In genomic region chr4:105179539-105180401, GRCh38 we compare ENCODE assay signal across 13 cellular contexts. TPM values are rescaled to one million over a fixed set of nuclear protein-coding genes. Genes with fewer than 3 reads are reported as not detected.
DNase-seq lines count a peak whose midpoint lies in the region; ATAC-seq, FAIRE-seq and TF ChIP-seq lines count a peak whose summit lies in the region.
"Had no signal": no experiment of that assay in that cellular context is flagged by ENCODE, and none has a peak within 500 bp of the region (broad histone marks: within the 10 kb centered on the region; RNA-seq: fewer than 3 reads in every experiment).

No MANE protein-coding gene starts in this region.

- no peaks in the 10 kb centered on the region for H3K23me2 ChIP-seq in H9 (ENCODE audit: insufficient read length, low read depth, low read length, poor library complexity, severe bottlenecking)

- H3K4ac ChIP-seq in H9 (ENCODE audit: low read depth, low read length), result no peak overlapping the region

- no peaks in the 10 kb centered on the region for H3K27me3 Mint-ChIP-seq in H9 (ENCODE audit: low read depth)

- TF ChIP-seq POLR2A in GM12891 (IDR thresholded peaks at IDR 0.05; ENCODE audit: low read depth, low read length), result 0 out of 2 replicates have a peak, but pooled peaks have one; percentile 21
- TF ChIP-seq POLR2A in K562 (conservative IDR thresholded peaks at IDR 0.05), result no peak

- H3K23ac ChIP-seq in H9 (ENCODE audit: insufficient read length, low read depth, low read length), result no peak overlapping the region

- TF ChIP-seq EP300 in K562 (IDR thresholded peaks at IDR 0.05; ENCODE audit: low read length), result no peak

- H2BK15ac ChIP-seq in H9 (ENCODE audit: low read depth, low read length), result no peak overlapping the region

- no peak overlapping the region for H2AK5ac ChIP-seq in H9 (ENCODE audit: insufficient read length, low read length)

- no peak for TF ChIP-seq CTCF in K562 (IDR thresholded peaks at IDR 0.05 in 2 of 3, conservative IDR thresholded peaks at IDR 0.05 in 1 of 3; ENCODE audit: insufficient read depth in 2 of 3, low read depth in 1 of 3, low read length in 3 of 3)
- no peak for TF ChIP-seq CTCF in H9 (conservative IDR thresholded peaks at IDR 0.05)
- TF ChIP-seq CTCF in left lung (IDR thresholded peaks at IDR 0.05), result no peak

- no peak overlapping the region for H4K91ac ChIP-seq in H9 (ENCODE audit: insufficient read length, low read depth, low read length)

- no peak overlapping the region for H2BK120ac ChIP-seq in H9 (ENCODE audit: low read depth, low read length, poor library complexity, severe bottlenecking)

- H3K9me3 ChIP-seq in K562 (replicated peaks; ENCODE audit: control insufficient read depth, insufficient read depth, low read depth, low read length) (no peaks in the 10 kb centered on the region), H9 (ENCODE audit: control insufficient read depth, low read depth, low read length) (no peaks in the 10 kb centered on the region), left lung (no peaks in the 10 kb centered on the region)

- no peak overlapping the region for H4K5ac ChIP-seq in H9 (ENCODE audit: insufficient read length, low read depth, low read length)

- H3K56ac ChIP-seq in H9 (ENCODE audit: insufficient read length, low read depth, low read length), result no peak overlapping the region

- no peak overlapping the region for H3K27ac Mint-ChIP-seq in H9

- H2BK20ac ChIP-seq in H9 (ENCODE audit: low read depth, low read length, poor library complexity, severe bottlenecking), result no peak overlapping the region

- no peaks in the 10 kb centered on the region for H3K27me3 ChIP-seq in K562 (ENCODE audit: control insufficient read depth in 2 of 2, insufficient read depth in 2 of 2, low read length in 2 of 2)
- H3K27me3 ChIP-seq in H9 (ENCODE audit: insufficient read depth, low read length), result no peaks in the 10 kb centered on the region
- H3K27me3 ChIP-seq in left lung, result no peaks in the 10 kb centered on the region

- H3K4me3 Mint-ChIP-seq in H9, result no peak overlapping the region

- H3K79me1 ChIP-seq in H9 (ENCODE audit: insufficient read depth, low read depth, low read length, poor library complexity, severe bottlenecking), result no peaks in the 10 kb centered on the region

- H3K79me2 ChIP-seq in K562 (ENCODE audit: control insufficient read depth, insufficient read depth, low read length), result no peaks in the 10 kb centered on the region
- no peaks in the 10 kb centered on the region for H3K79me2 ChIP-seq in H9 (ENCODE audit: insufficient read depth, low read length)

- no peaks in the 10 kb centered on the region for H3K9me1 ChIP-seq in K562 (ENCODE audit: control insufficient read depth, insufficient read depth, low read length)

- TF ChIP-seq RAD21 in K562 (CRISPR knock-in tag; conservative IDR thresholded peaks at IDR 0.05 in 1 of 2, IDR thresholded peaks at IDR 0.05 in 1 of 2), result no peak

- FAIRE-seq in GM12891 (lab: Jason Lieb, UNC), result peak; percentile 33
- no peak for FAIRE-seq in K562 (lab: Jason Lieb, UNC)

- no peak overlapping the region for H3K18ac ChIP-seq in H9 (ENCODE audit: insufficient read length, low read depth, low read length)

- no peaks in the 10 kb centered on the region for H3K4me1 ChIP-seq in K562 (replicated peaks in 1 of 2; ENCODE audit: control insufficient read depth in 2 of 2, insufficient read depth in 2 of 2, low read length in 2 of 2)
- H3K4me1 ChIP-seq in H9 (ENCODE audit: insufficient read depth, low read length), result no peaks in the 10 kb centered on the region
- H3K4me1 ChIP-seq in left lung, result peaks cover 0 to 12% of the 10 kb centered on the region in 2 donors

- no peak for DNase-seq in GM12891 (ENCODE audit: insufficient read length, low spot score)
- no peak for DNase-seq in K562 (ENCODE audit: extremely low read depth in 1 of 4, low spot score in 3 of 4)
- DNase-seq in myocyte (ENCODE audit: low read depth), result peak; percentile 89
- no peak for DNase-seq in pons (ENCODE audit: low spot score)
- DNase-seq in H9, result no peak
- no peak for DNase-seq in left lung
- DNase-seq: activated effector memory CD4-positive, alpha-beta T cell treated with Interleukin-2 at 50 U/mL for 16 hours; AML-193; dermis blood vessel endothelial cell; stimulated activated CD4-positive, alpha-beta T cell treated with anti-CD3 and anti-CD28 coated beads, Interleukin-15, amount 100 ng/mL, for 24 hours had no signal

- H2AFZ ChIP-seq in K562 (ENCODE audit: low read depth, low read length) (no peak overlapping the region), H9 (ENCODE audit: low read length) (no peak overlapping the region)

- no peak overlapping the region for H4K8ac ChIP-seq in H9 (replicated peaks; ENCODE audit: insufficient read length, low read depth, low read length)

- ATAC-seq in HG02610 (IDR thresholded peaks at IDR 0.05; ENCODE audit: unreplicated experiment), result peak; percentile 61
- no peak; the same call in 2 of the 3 replicates for ATAC-seq in K562
- no peak for ATAC-seq in GM19035 (IDR thresholded peaks at IDR 0.05; ENCODE audit: unreplicated experiment)
- no peak for ATAC-seq in left lung

- H3K4me3 ChIP-seq in K562 (no peak overlapping the region), left lung (no peak overlapping the region)
- H3K4me3 ChIP-seq: SK-N-MC had no signal

- H3K9ac ChIP-seq in K562 (ENCODE audit: insufficient read depth in 1 of 2, low read depth in 2 of 2, low read length in 2 of 2) (no peak overlapping the region), H9 (ENCODE audit: extremely low read depth, insufficient read length, low read length) (no peak overlapping the region)

- H4K20me1 ChIP-seq in K562 (replicated peaks; ENCODE audit: control insufficient read depth, insufficient read depth, low read length) (no peaks in the 10 kb centered on the region; the same call in 1 of the 2 replicates), H9 (ENCODE audit: control insufficient read depth, insufficient read depth, insufficient read length) (no peaks in the 10 kb centered on the region)

- no peak overlapping the region for H3K27ac ChIP-seq in K562 (ENCODE audit: extremely low read depth, low read depth, low read length)
- H3K27ac ChIP-seq in H9 (ENCODE audit: insufficient read length, low read depth, low read length), result no peak overlapping the region
- no peak overlapping the region for H3K27ac ChIP-seq in left lung
- H3K27ac ChIP-seq: SK-N-MC had no signal

- no peaks in the 10 kb centered on the region for H3K9me3 Mint-ChIP-seq in H9

- no peak overlapping the region for H2BK5ac ChIP-seq in H9 (ENCODE audit: insufficient read length, low read length)

- no peak overlapping the region for H3T11ph ChIP-seq in H9 (ENCODE audit: low read length)

- H3K36me3 Mint-ChIP-seq in H9 (ENCODE audit: insufficient read depth in 1 of 3, low read depth in 3 of 3), result no peaks in the 10 kb centered on the region

- peaks cover 7 to 12% of the 10 kb centered on the region in 2 experiments; a peak in 3 of 4 replicates for H3K4me1 Mint-ChIP-seq in H9

- BruUV-seq in K562 (replicated peaks; lab: Mats Ljungman, UMichigan), result no TSS peak

- H3K4me2 ChIP-seq in K562 (ENCODE audit: insufficient read depth, low read length) (no peak overlapping the region), H9 (ENCODE audit: insufficient read depth, insufficient read length, low read length) (no peak overlapping the region)

- no peak overlapping the region for H2BK12ac ChIP-seq in H9 (ENCODE audit: insufficient read length, low read depth, low read length)

- in situ Hi-C loops in K562 (cut with MboI), result no loop called here

- no peak overlapping the region for H3K14ac ChIP-seq in H9 (ENCODE audit: insufficient read depth, low read length)

- no peaks in the 10 kb centered on the region for H3K36me3 ChIP-seq in K562 (ENCODE audit: control insufficient read depth, insufficient read depth, low read length)
- H3K36me3 ChIP-seq in left lung, result no peaks in the 10 kb centered on the region

- CTCF ChIA-PET in K562 (lab: Yijun Ruan, JAX; ENCODE audit: low intra/inter-chr PET ratio), result no interaction called here

- POLR2A ChIA-PET in K562 (lab: Yijun Ruan, JAX), result interaction anchor here (0.7 kb wide), 1 partner anchor 124 kb away, joined by 5 read pairs; no protein-coding TSS in a partner anchor

- intact Hi-C loops in K562 (cut with micrococcal nuclease) (no loop called here), left lung (cut with DNase I) (no loop called here)

TF ChIP-seq in GM12891, 5 proteins besides CTCF, POLR2A, EP300 and RAD21 (continues in another document):
- TF ChIP-seq TAF1 (IDR thresholded peaks at IDR 0.05; ENCODE audit: low read depth, low read length), result no peak
- no peak for TF ChIP-seq POU2F2 (IDR thresholded peaks at IDR 0.05; ENCODE audit: low read depth, low read length)
- TF ChIP-seq SPI1 (IDR thresholded peaks at IDR 0.05; ENCODE audit: low read depth, low read length), result no peak
- no peak for TF ChIP-seq PAX5 (IDR thresholded peaks at IDR 0.05; ENCODE audit: insufficient read depth, low read length, severe bottlenecking)

TF ChIP-seq in K562, 482 proteins besides CTCF, POLR2A, EP300 and RAD21 (continues in another document):
- TF ChIP-seq NR2C1 (IDR thresholded peaks at IDR 0.05) (no peak), NR2C1 (tag; IDR thresholded peaks at IDR 0.05) (0 out of 2 replicates have a peak, but pooled peaks have one; percentile 20)

RNA-seq across cellular contexts. Expression of gene TET2, which starts 33.1 kb away (rescaled TPM):
- 7.3 TPM for polyA plus RNA-seq in GM12891 (2012; ENCODE audit: low read depth, missing spikeins)
- total RNA-seq in K562 (2011; cell fraction: chromatin; rRNA removed; ENCODE audit: low replicate concordance), result 20.8 and 52.0 TPM in 2 replicates
- 9.3 and 14.7 TPM in 2 replicates for total RNA-seq in K562 (2011; cell fraction: nucleolus; rRNA removed)
- total RNA-seq in K562 (2011; cell fraction: nucleoplasm; rRNA removed), result 32.9 and 56.1 TPM in 2 replicates
- 4.9 and 6.2 TPM in 2 replicates for total RNA-seq in K562 (2014; rRNA removed)
- 9.2 and 10.8 TPM in 2 replicates for total RNA-seq in K562 (2014; rRNA removed; fragmentation: Illumina TruSeq; extraction: Trizol)
- total RNA-seq in K562 (2015; rRNA removed; fragmentation: Illumina TruSeq; extraction: Trizol), result 10.9 and 11.1 TPM in 2 replicates
- 7.0 and 8.6 TPM in 2 replicates for total RNA-seq in K562 (2021)
- 7.1 and 7.9 TPM in 2 replicates for polyA plus RNA-seq in K562 (2011; rRNA removed)
- 2.5 and 3.7 TPM in 2 replicates for polyA plus RNA-seq in K562 (2011; cell fraction: cytosol; rRNA removed)
- 10.7 and 12.4 TPM in 2 replicates for polyA plus RNA-seq in K562 (2011; cell fraction: nucleus; rRNA removed)
- polyA plus RNA-seq in K562 (2012), result 3.3 TPM in 2 replicates
- polyA plus RNA-seq in K562 (2014; fragmentation: Illumina TruSeq; extraction: Trizol), result 4.2 and 4.7 TPM in 2 replicates
- polyA plus RNA-seq in K562 (2014; fragmentation: Nextera tagmentation; extraction: Ambion mirVana), result 1 to 10 TPM in 1 of 2 experiments, under 1 TPM in 1; 0.80 to 1.4 TPM
- 3.0 and 3.4 TPM in 2 replicates for polyA plus RNA-seq in K562 (2014; rRNA removed)
- 50.4 and 62.0 TPM in 2 replicates for polyA minus RNA-seq in K562 (2011; rRNA and poly(A)+ RNA removed)
- 9.3 and 11.5 TPM in 2 replicates for polyA minus RNA-seq in K562 (2011; cell fraction: cytosol; rRNA and poly(A)+ RNA removed)
- 42.0 and 68.1 TPM in 2 replicates for polyA minus RNA-seq in K562 (2011; cell fraction: nucleus; rRNA and poly(A)+ RNA removed)
- 15.1 and 18.6 TPM in 2 replicates for total RNA-seq in myocyte
- polyA plus RNA-seq in myocyte (2012), result 3.3 TPM
- total RNA-seq in H9 (2021), result 3.1 and 3.5 TPM in 2 replicates
- total RNA-seq in left lung, result 10 to 100 TPM; 19.1 to 33.2 TPM
